ENCODE assay signal across 24 cellular contexts in genomic region chr6:2772840-2773239, GRCh38.
"Had no signal": no experiment of that assay in that cellular context is flagged by ENCODE, and none has a peak within 500 bp of the region (broad histone marks: within the 10 kb centered on the region; RNA-seq: fewer than 3 reads in every experiment).

No MANE protein-coding gene starts in this region.

- H3K4me3 ChIP-seq: esophagus squamous epithelium, lower lobe of right lung, smooth muscle cell, stomach, tibial artery had no signal

- ATAC-seq: effector memory CD8-positive, alpha-beta T cell; lower lobe of right lung; naive thymus-derived CD8-positive, alpha-beta T cell; sciatic nerve; stimulated activated effector memory CD8-positive, alpha-beta T cell treated with anti-CD3 and anti-CD28 coated beads, Interleukin-12 subunit alpha, Interleukin-12 subunit beta, amount 100 ng/mL, for 72 hours had no signal

- H3K9me3 Mint-ChIP-seq: central memory CD8-positive, alpha-beta T cell; effector memory CD8-positive, alpha-beta T cell; naive thymus-derived CD8-positive, alpha-beta T cell; nephron progenitor cell; stimulated activated effector memory CD8-positive, alpha-beta T cell treated with anti-CD3 and anti-CD28 coated beads, Interleukin-12 subunit alpha, Interleukin-12 subunit beta, amount 100 ng/mL, for 72 hours; type B pancreatic cell had no signal

- DNase-seq: cortex of kidney; effector memory CD8-positive, alpha-beta T cell; erythroblast; esophagus squamous epithelium; foreskin melanocyte; lower lobe of right lung; naive thymus-derived CD8-positive, alpha-beta T cell; nephron progenitor cell; nucleus accumbens; posterior cingulate gyrus; retina; stimulated activated CD4-positive, alpha-beta T cell treated with anti-CD3 and anti-CD28 coated beads, Interleukin-12 subunit alpha, Interleukin-12 subunit beta, amount 100 ng/mL, for 4 hours; stimulated activated CD4-positive, alpha-beta T cell treated with anti-CD3 and anti-CD28 coated beads, Interleukin-1b, Interleukin-23, amount 100 ng/mL, for 48 hours; stimulated activated CD4-positive, alpha-beta T cell treated with anti-CD3 and anti-CD28 coated beads, Interleukin-4, amount 100 ng/mL, for 1 hour; stimulated activated naive CD4-positive, alpha-beta T cell treated with Interleukin-2 at 50 U/mL for 16 hours; stomach; tibial artery had no signal

- H3K9me3 ChIP-seq: esophagus squamous epithelium, lower lobe of right lung, stomach, tibial artery had no signal

- H3K4me3 Mint-ChIP-seq: central memory CD8-positive, alpha-beta T cell; effector memory CD8-positive, alpha-beta T cell; naive thymus-derived CD8-positive, alpha-beta T cell; nephron progenitor cell; stimulated activated effector memory CD8-positive, alpha-beta T cell treated with anti-CD3 and anti-CD28 coated beads, Interleukin-12 subunit alpha, Interleukin-12 subunit beta, amount 100 ng/mL, for 72 hours; type B pancreatic cell had no signal

- H3K27ac ChIP-seq: esophagus squamous epithelium, lower lobe of right lung, stomach had no signal

- H3K27me3 ChIP-seq: esophagus squamous epithelium, stomach, tibial artery had no signal

- H3K4me2 ChIP-seq: smooth muscle cell had no signal

- H3K27me3 Mint-ChIP-seq: central memory CD8-positive, alpha-beta T cell; effector memory CD8-positive, alpha-beta T cell; naive thymus-derived CD8-positive, alpha-beta T cell; type B pancreatic cell had no signal

- H3K27ac Mint-ChIP-seq: nephron progenitor cell; stimulated activated effector memory CD8-positive, alpha-beta T cell treated with anti-CD3 and anti-CD28 coated beads, Interleukin-12 subunit alpha, Interleukin-12 subunit beta, amount 100 ng/mL, for 72 hours; type B pancreatic cell had no signal

- FAIRE-seq: endometrium, keratinocyte had no signal
